In the genomic region with DNA sequence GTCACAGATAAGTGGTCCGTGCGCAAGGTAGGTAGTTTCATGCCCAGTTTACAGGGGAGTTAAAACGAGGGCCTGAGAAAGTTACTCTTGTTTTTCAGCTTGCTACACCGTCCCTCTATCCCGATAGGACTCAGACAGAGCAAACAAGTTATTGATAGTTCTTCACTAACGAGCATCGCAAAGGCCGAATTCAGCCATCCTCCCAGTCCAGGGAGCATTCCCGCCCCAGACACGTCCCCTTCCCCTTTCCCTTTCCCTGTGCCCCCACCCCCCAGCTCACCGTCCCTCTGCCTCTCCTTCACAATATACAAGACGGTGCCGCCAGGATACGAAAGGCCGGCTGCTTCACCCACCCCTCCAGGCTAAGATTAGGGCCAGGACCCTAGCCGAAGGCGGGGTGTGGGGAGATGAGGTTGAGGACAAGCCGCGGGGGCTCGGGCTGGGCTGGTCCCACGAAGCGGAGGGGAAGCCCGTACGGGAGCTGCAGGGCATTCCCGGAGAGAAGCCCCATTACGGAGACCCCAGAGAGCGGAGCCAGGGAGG, we compare ENCODE assay signal across 1 cellular context.
TF ChIP-seq lines count a peak whose summit lies in the region.

No MANE protein-coding gene starts in this region.

TF ChIP-seq in liver, 16 proteins besides CTCF, POLR2A, EP300 and RAD21 (continued from another document):
- TF ChIP-seq, protein P1, sequence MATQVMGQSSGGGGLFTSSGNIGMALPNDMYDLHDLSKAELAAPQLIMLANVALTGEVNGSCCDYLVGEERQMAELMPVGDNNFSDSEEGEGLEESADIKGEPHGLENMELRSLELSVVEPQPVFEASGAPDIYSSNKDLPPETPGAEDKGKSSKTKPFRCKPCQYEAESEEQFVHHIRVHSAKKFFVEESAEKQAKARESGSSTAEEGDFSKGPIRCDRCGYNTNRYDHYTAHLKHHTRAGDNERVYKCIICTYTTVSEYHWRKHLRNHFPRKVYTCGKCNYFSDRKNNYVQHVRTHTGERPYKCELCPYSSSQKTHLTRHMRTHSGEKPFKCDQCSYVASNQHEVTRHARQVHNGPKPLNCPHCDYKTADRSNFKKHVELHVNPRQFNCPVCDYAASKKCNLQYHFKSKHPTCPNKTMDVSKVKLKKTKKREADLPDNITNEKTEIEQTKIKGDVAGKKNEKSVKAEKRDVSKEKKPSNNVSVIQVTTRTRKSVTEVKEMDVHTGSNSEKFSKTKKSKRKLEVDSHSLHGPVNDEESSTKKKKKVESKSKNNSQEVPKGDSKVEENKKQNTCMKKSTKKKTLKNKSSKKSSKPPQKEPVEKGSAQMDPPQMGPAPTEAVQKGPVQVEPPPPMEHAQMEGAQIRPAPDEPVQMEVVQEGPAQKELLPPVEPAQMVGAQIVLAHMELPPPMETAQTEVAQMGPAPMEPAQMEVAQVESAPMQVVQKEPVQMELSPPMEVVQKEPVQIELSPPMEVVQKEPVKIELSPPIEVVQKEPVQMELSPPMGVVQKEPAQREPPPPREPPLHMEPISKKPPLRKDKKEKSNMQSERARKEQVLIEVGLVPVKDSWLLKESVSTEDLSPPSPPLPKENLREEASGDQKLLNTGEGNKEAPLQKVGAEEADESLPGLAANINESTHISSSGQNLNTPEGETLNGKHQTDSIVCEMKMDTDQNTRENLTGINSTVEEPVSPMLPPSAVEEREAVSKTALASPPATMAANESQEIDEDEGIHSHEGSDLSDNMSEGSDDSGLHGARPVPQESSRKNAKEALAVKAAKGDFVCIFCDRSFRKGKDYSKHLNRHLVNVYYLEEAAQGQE (IDR thresholded peaks at IDR 0.05): no peak
- TF ChIP-seq EGR1 (IDR thresholded peaks at IDR 0.05; ENCODE audit: low read depth in 2 of 2): no peak
- no peak for TF ChIP-seq JUND (IDR thresholded peaks at IDR 0.05)
- TF ChIP-seq YY1 (IDR thresholded peaks at IDR 0.05): no peak
- TF ChIP-seq FOXA1 (IDR thresholded peaks at IDR 0.05): no peak
- TF ChIP-seq TAF1 (conservative IDR thresholded peaks at IDR 0.05): no peak
TF ChIP-seq in liver: peak in this region for 0.
